ENCODE assay signal across 9 cellular contexts in the genomic region with DNA sequence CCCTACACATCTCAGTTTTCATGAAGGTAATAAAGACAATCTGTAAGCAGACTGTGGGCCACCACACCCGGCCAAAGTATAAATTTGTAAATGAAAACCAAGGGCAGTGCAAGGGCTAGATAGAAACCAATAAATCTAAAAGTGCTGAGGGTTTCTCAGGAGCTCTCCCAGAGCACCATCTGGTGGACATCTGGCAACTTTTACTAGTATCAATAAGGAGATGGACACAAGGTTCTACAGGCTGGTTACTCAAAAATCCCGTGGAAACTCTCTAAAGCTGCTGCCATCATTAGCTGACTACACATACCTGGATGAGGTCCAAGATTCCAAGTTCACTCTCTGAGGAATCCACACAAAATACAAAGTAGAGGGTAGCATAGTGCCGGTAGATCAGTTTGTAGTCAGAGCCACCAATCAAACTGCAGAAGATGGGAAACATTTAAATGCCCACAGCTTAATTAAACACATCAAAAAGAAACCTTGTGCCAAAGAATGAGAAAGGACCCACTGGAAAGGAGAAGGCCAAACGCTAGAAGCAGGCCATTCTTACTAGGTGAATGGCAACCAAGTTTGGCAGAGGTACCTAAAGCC. TPM values are rescaled to one million over a fixed set of nuclear protein-coding genes. Genes with fewer than 3 reads are reported as not detected.
DNase-seq lines count a peak whose midpoint lies in the region; ATAC-seq, FAIRE-seq and TF ChIP-seq lines count a peak whose summit lies in the region.
"Had no signal": no experiment of that assay in that cellular context is flagged by ENCODE, and none has a peak within 500 bp of the region (broad histone marks: within the 10 kb centered on the region; RNA-seq: fewer than 3 reads in every experiment).

No MANE protein-coding gene starts in this region.

- DNase-seq in M059J (ENCODE audit: low read depth) (peak; percentile 72), astrocyte of the spinal cord (ENCODE audit: low read depth, low spot score) (peak; percentile 69), myocyte (ENCODE audit: low read depth) (peak; percentile 42), NCI-H2081 treated with DMSO at 0.1 percent for 48 hours (lab: John Stamatoyannopoulos, UW) (no peak)
- no peak for DNase-seq in activated naive CD4-positive, alpha-beta T cell (lab: John Stamatoyannopoulos, UW)

- TF ChIP-seq CTCF in astrocyte of the spinal cord (IDR thresholded peaks at IDR 0.05; ENCODE audit: low read depth, low read length), result peak; percentile 66

- in situ Hi-C loops in astrocyte of the spinal cord (cut with HindIII; ENCODE audit: low sequenced_read_pairs), result no loop called here

- no peak for ATAC-seq in HG03159 (IDR thresholded peaks at IDR 0.05; ENCODE audit: unreplicated experiment)
- no peak for ATAC-seq in GM21786 (IDR thresholded peaks at IDR 0.05; ENCODE audit: unreplicated experiment)

- H3K4me3 ChIP-seq in astrocyte of the spinal cord (ENCODE audit: low read depth, low read length), result no peak overlapping the region

- peak; percentile 44 for FAIRE-seq in G401.6 (lab: Jason Lieb, UNC)

RNA-seq across cellular contexts. Expression of gene AP3S2, which starts 5.5 kb away (rescaled TPM):
- 48.8 and 58.8 TPM in 2 replicates for total RNA-seq in M059J (2014; rRNA removed; shearing (Covaris generic))
- 65.3 and 101 TPM in 2 replicates for total RNA-seq in myocyte
- 50.8 TPM for polyA plus RNA-seq in myocyte (2012)

RNA-seq across cellular contexts. Expression of gene ARPIN, which starts 24.4 kb away (rescaled TPM):
- 2.0 and 5.2 TPM in 2 replicates for total RNA-seq in M059J (2014; rRNA removed; shearing (Covaris generic))
- total RNA-seq in myocyte, result 5.4 and 5.6 TPM in 2 replicates
- 8.5 TPM for polyA plus RNA-seq in myocyte (2012)
- polyA plus RNA-seq: IgD-negative memory B cell had no signal

Comparison
In these comparisons a context has a peak if more than half of its experiments do, and no peak if none do; other contexts are left out.
1. DNase-seq: peak in M059J (single experiment), astrocyte of the spinal cord (single experiment) and myocyte (single experiment); none in activated naive CD4-positive, alpha-beta T cell (0 of 4) and NCI-H2081 treated with DMSO at 0.1 percent for 48 hours (single experiment).